ENCODE assay signal across 2 cellular contexts in the genomic region with DNA sequence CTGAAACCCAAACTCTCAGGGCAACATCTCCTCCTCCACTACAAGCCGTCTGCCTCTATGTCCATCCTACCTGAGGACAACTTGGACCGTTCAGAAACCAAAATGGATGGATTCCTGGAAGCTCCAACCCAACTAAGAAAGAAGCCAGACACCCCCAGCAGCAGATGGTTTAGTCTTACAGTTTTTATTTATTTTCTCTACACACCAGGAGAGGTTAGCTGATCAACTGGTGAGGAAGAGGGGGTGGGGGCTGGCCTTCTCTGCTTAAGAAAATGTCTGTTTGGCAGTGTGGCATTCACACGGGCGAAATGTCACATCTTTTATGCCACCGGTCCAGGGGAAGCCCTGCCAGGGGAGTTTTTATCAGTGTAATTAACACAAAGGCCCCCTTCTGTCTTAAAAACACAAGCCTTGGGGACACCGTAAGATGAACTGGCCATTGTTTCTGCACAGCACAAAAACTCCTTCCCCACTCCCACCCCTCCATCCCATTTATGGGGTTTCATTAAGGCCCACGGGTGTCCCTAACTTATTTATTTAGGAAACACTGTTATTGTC.
TF ChIP-seq lines count a peak whose summit lies in the region.

No MANE protein-coding gene starts in this region.

TF ChIP-seq in SK-N-SH, 30 proteins besides CTCF, POLR2A, EP300 and RAD21 (continued from another document):
- TF ChIP-seq, protein P1, sequence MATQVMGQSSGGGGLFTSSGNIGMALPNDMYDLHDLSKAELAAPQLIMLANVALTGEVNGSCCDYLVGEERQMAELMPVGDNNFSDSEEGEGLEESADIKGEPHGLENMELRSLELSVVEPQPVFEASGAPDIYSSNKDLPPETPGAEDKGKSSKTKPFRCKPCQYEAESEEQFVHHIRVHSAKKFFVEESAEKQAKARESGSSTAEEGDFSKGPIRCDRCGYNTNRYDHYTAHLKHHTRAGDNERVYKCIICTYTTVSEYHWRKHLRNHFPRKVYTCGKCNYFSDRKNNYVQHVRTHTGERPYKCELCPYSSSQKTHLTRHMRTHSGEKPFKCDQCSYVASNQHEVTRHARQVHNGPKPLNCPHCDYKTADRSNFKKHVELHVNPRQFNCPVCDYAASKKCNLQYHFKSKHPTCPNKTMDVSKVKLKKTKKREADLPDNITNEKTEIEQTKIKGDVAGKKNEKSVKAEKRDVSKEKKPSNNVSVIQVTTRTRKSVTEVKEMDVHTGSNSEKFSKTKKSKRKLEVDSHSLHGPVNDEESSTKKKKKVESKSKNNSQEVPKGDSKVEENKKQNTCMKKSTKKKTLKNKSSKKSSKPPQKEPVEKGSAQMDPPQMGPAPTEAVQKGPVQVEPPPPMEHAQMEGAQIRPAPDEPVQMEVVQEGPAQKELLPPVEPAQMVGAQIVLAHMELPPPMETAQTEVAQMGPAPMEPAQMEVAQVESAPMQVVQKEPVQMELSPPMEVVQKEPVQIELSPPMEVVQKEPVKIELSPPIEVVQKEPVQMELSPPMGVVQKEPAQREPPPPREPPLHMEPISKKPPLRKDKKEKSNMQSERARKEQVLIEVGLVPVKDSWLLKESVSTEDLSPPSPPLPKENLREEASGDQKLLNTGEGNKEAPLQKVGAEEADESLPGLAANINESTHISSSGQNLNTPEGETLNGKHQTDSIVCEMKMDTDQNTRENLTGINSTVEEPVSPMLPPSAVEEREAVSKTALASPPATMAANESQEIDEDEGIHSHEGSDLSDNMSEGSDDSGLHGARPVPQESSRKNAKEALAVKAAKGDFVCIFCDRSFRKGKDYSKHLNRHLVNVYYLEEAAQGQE (IDR thresholded peaks at IDR 0.05; ENCODE audit: low read depth, low read length), result no peak
- no peak for TF ChIP-seq TCF12 (IDR thresholded peaks at IDR 0.05)
- TF ChIP-seq, protein P2, sequence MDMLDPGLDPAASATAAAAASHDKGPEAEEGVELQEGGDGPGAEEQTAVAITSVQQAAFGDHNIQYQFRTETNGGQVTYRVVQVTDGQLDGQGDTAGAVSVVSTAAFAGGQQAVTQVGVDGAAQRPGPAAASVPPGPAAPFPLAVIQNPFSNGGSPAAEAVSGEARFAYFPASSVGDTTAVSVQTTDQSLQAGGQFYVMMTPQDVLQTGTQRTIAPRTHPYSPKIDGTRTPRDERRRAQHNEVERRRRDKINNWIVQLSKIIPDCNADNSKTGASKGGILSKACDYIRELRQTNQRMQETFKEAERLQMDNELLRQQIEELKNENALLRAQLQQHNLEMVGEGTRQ (IDR thresholded peaks at IDR 0.05; ENCODE audit: borderline replicate concordance, low read depth, low read length), result no peak
- TF ChIP-seq TAF1 (IDR thresholded peaks at IDR 0.05; ENCODE audit: borderline replicate concordance, low read depth, low read length), result no peak
- no peak for TF ChIP-seq ELF1 (IDR thresholded peaks at IDR 0.05)
- TF ChIP-seq MXI1 (IDR thresholded peaks at IDR 0.05; ENCODE audit: low read depth, low read length), result no peak
- no peak for TF ChIP-seq MAX (IDR thresholded peaks at IDR 0.05; ENCODE audit: low read depth)
- no peak for TF ChIP-seq SIN3A (IDR thresholded peaks at IDR 0.05; ENCODE audit: borderline replicate concordance, low read depth, low read length)
- no peak for TF ChIP-seq GATA2 (CRISPR knock-in tag; IDR thresholded peaks at IDR 0.05)
- no peak for TF ChIP-seq TEAD4 (IDR thresholded peaks at IDR 0.05; ENCODE audit: borderline replicate concordance, insufficient read depth)
- no peak for TF ChIP-seq SMC3 (IDR thresholded peaks at IDR 0.05; ENCODE audit: low read depth, low read length)

TF ChIP-seq in SK-N-SH treated with all-trans-retinoic acid at 6 μM for 48 hours, 23 proteins besides CTCF, POLR2A, EP300 and RAD21 (continued from another document):
- TF ChIP-seq, protein P3, sequence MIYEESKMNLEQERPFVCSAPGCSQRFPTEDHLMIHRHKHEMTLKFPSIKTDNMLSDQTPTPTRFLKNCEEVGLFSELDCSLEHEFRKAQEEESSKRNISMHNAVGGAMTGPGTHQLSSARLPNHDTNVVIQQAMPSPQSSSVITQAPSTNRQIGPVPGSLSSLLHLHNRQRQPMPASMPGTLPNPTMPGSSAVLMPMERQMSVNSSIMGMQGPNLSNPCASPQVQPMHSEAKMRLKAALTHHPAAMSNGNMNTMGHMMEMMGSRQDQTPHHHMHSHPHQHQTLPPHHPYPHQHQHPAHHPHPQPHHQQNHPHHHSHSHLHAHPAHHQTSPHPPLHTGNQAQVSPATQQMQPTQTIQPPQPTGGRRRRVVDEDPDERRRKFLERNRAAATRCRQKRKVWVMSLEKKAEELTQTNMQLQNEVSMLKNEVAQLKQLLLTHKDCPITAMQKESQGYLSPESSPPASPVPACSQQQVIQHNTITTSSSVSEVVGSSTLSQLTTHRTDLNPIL (CRISPR knock-in tag; IDR thresholded peaks at IDR 0.05; ENCODE audit: low read depth), result no peak
- TF ChIP-seq POU6F1 (CRISPR knock-in tag; IDR thresholded peaks at IDR 0.05; ENCODE audit: borderline replicate concordance, low read depth) (no peak), TOX (CRISPR knock-in tag; IDR thresholded peaks at IDR 0.05; ENCODE audit: borderline replicate concordance) (no peak), GLIS3 (CRISPR knock-in tag; IDR thresholded peaks at IDR 0.05) (no peak), ESRRG (CRISPR knock-in tag; IDR thresholded peaks at IDR 0.05) (no peak), ZFP30 (CRISPR knock-in tag; IDR thresholded peaks at IDR 0.05) (no peak)
